In genomic region chr22:33807465-33807864, GRCh38 we compare ENCODE assay signal across 27 cellular contexts.
DNase-seq lines count a peak whose midpoint lies in the region; ATAC-seq and TF ChIP-seq lines count a peak whose summit lies in the region.
"Had no signal": no experiment of that assay in that cellular context is flagged by ENCODE, and none has a peak within 500 bp of the region (broad histone marks: within the 10 kb centered on the region; RNA-seq: fewer than 3 reads in every experiment).

No MANE protein-coding gene starts in this region.

- H3K27ac Mint-ChIP-seq in HFFc6: peak overlapping the region; percentile 55; the same call in 1 of the 2 replicates
- H3K27ac Mint-ChIP-seq: activated naive CD4-positive, alpha-beta T cell treated with anti-CD3 and anti-CD28 coated beads, Interleukin-2, amount 50 U/mL, for 72 hours; dendritic cell treated with granulocyte-macrophage colony-stimulating factor and Interleukin-4, amounts not matched to agents 40 ng/mL and 50 ng/mL, for 4 days; neural progenitor cell; stimulated activated naive CD8-positive, alpha-beta T cell treated with anti-CD3 and anti-CD28 coated beads, Interleukin-15, amount 100 ng/mL, for 72 hours had no signal

- peaks cover 34% of the 10 kb centered on the region for H3K4me1 Mint-ChIP-seq in HFFc6 (ENCODE audit: low read depth)
- H3K4me1 Mint-ChIP-seq in activated T-cell treated with anti-CD3 and anti-CD28 coated beads, Interleukin-2, amount 50 U/mL, for 4 hours (ENCODE audit: low read depth): no peaks in the 10 kb centered on the region
- H3K4me1 Mint-ChIP-seq: stimulated activated naive CD8-positive, alpha-beta T cell treated with anti-CD3 and anti-CD28 coated beads, Interleukin-15, amount 100 ng/mL, for 72 hours had no signal

- H3K36me3 Mint-ChIP-seq in HFFc6 (ENCODE audit: low read depth): no peaks in the 10 kb centered on the region
- H3K36me3 Mint-ChIP-seq in activated T-cell treated with anti-CD3 and anti-CD28 coated beads, Interleukin-2, amount 50 U/mL, for 4 hours (ENCODE audit: insufficient read depth): no peaks in the 10 kb centered on the region

- no peaks in the 10 kb centered on the region for H3K9me3 ChIP-seq in uterus
- no peaks in the 10 kb centered on the region for H3K9me3 ChIP-seq in thyroid gland
- H3K9me3 ChIP-seq: gastroesophageal sphincter, SJCRH30 had no signal

- 92% methylated on average over 4 of the region's 4 CpGs for WGBS in thyroid gland, 2 donors

- no peaks in the 10 kb centered on the region for H3K36me3 ChIP-seq in brain microvascular endothelial cell (replicated peaks)
- no peaks in the 10 kb centered on the region for H3K36me3 ChIP-seq in uterus
- no peaks in the 10 kb centered on the region for H3K36me3 ChIP-seq in thyroid gland
- H3K36me3 ChIP-seq: gastroesophageal sphincter, neural progenitor cell, SJCRH30, WERI-Rb-1 had no signal

- H3K4me1 ChIP-seq in uterus (peaks cover 5 to 10% of the 10 kb centered on the region in 2 donors), thyroid gland (no peaks in the 10 kb centered on the region)

- H3K27ac ChIP-seq in brain microvascular endothelial cell (no peak overlapping the region), uterus (peak overlapping the region; percentile 35 to 48), thyroid gland (no peak overlapping the region)
- H3K27ac ChIP-seq: gastroesophageal sphincter, neural progenitor cell, SJCRH30, WERI-Rb-1 had no signal

- intact Hi-C loops in uterus (cut with DNase I; ENCODE audit: low total_unique reads): no loop called here
- intact Hi-C loops in thyroid gland (cut with DNase I): no loop called here

- no peak for ATAC-seq in GM21528 (IDR thresholded peaks at IDR 0.05; ENCODE audit: low FRiP score, unreplicated experiment)
- no peak for ATAC-seq in activated T-cell treated with anti-CD3 and anti-CD28 coated beads, Interleukin-2, amount 50 U/mL, for 4 hours
- ATAC-seq: activated naive CD4-positive, alpha-beta T cell treated with anti-CD3 and anti-CD28 coated beads, Interleukin-2, amount 50 U/mL, for 72 hours; gastroesophageal sphincter; stimulated activated naive CD8-positive, alpha-beta T cell treated with anti-CD3 and anti-CD28 coated beads, Interleukin-15, amount 100 ng/mL, for 72 hours had no signal

- H3K9me3 Mint-ChIP-seq in HFFc6: peaks cover 57% of the 10 kb centered on the region
- H3K9me3 Mint-ChIP-seq in activated T-cell treated with anti-CD3 and anti-CD28 coated beads, Interleukin-2, amount 50 U/mL, for 4 hours: peaks cover 13% of the 10 kb centered on the region

- DNase-seq in HFFc6: peak; percentile 5
- DNase-seq in brain microvascular endothelial cell: peak; percentile 25
- peak; percentile 33 for DNase-seq in fibroblast of villous mesenchyme (ENCODE audit: low read depth)
- no peak for DNase-seq in uterus
- no peak for DNase-seq in activated T-cell treated with anti-CD3 and anti-CD28 coated beads, Interleukin-2, amount 50 U/mL, for 4 hours
- no peak for DNase-seq in thyroid gland
- DNase-seq: activated CD4-positive, alpha-beta T cell treated with anti-CD3 and anti-CD28 coated beads for 48 hours; activated CD8-positive, alpha-beta memory T cell treated with anti-CD3 and anti-CD28 coated beads for 24 hours; activated T-cell treated with anti-CD3 and anti-CD28 coated beads for 4 hours; aorta; caudate nucleus; DND-41; hippocampal formation; NCI-H1092 treated with DMSO at 0.1 percent for 48 hours; NCI-H187; NCI-H2171; NCI-H510A treated with DMSO at 0.1 percent for 48 hours; SJCRH30; stimulated activated CD8-positive, alpha-beta memory T cell treated with anti-CD3 and anti-CD28 coated beads, Interleukin-4, amount 100 ng/mL, for 48 hours; stimulated activated naive CD8-positive, alpha-beta T cell treated with anti-CD3 and anti-CD28 coated beads, Interleukin-15, amount 100 ng/mL, for 72 hours; T1000; WERI-Rb-1 had no signal

- in situ Hi-C loops in brain microvascular endothelial cell (cut with HindIII; ENCODE audit: low pct_ligation_motif_present, low sequenced_read_pairs): no loop called here

- H3K4me3 ChIP-seq in brain microvascular endothelial cell (ENCODE audit: low read depth, low read length) (no peak overlapping the region), fibroblast of villous mesenchyme (ENCODE audit: low read depth, low read length) (no peak overlapping the region), uterus (no peak overlapping the region), thyroid gland (replicated peaks in 1 of 3) (no peak overlapping the region)
- H3K4me3 ChIP-seq: gastroesophageal sphincter, neural progenitor cell, SJCRH30 had no signal

- TF ChIP-seq CTCF in HFFc6 (IDR thresholded peaks at IDR 0.05): no peak
- TF ChIP-seq CTCF in brain microvascular endothelial cell (IDR thresholded peaks at IDR 0.05; ENCODE audit: low read depth, low read length, missing control alignments): no peak
- no peak for TF ChIP-seq CTCF in fibroblast of villous mesenchyme (IDR thresholded peaks at IDR 0.05; ENCODE audit: insufficient read depth, low read depth, low read length)
- no peak for TF ChIP-seq CTCF in uterus (IDR thresholded peaks at IDR 0.05)
- no peak for TF ChIP-seq CTCF in thyroid gland (IDR thresholded peaks at IDR 0.05)

- H3K27me3 ChIP-seq in brain microvascular endothelial cell (replicated peaks) (no peaks in the 10 kb centered on the region), uterus (no peaks in the 10 kb centered on the region), thyroid gland (no peaks in the 10 kb centered on the region)
- H3K27me3 ChIP-seq: gastroesophageal sphincter, neural progenitor cell, SJCRH30 had no signal

- no peak overlapping the region for H3K4me3 Mint-ChIP-seq in HFFc6
- H3K4me3 Mint-ChIP-seq in activated T-cell treated with anti-CD3 and anti-CD28 coated beads, Interleukin-2, amount 50 U/mL, for 4 hours: no peak overlapping the region
- H3K4me3 Mint-ChIP-seq: dendritic cell treated with granulocyte-macrophage colony-stimulating factor and Interleukin-4, amounts not matched to agents 40 ng/mL and 50 ng/mL, for 4 days; neural progenitor cell; stimulated activated naive CD8-positive, alpha-beta T cell treated with anti-CD3 and anti-CD28 coated beads, Interleukin-15, amount 100 ng/mL, for 72 hours had no signal

- H3K27me3 Mint-ChIP-seq in HFFc6 (ENCODE audit: insufficient read depth): no peaks in the 10 kb centered on the region
- H3K27me3 Mint-ChIP-seq in activated T-cell treated with anti-CD3 and anti-CD28 coated beads, Interleukin-2, amount 50 U/mL, for 4 hours (ENCODE audit: low read depth): no peaks in the 10 kb centered on the region
- H3K27me3 Mint-ChIP-seq: dendritic cell treated with granulocyte-macrophage colony-stimulating factor and Interleukin-4, amounts not matched to agents 40 ng/mL and 50 ng/mL, for 4 days; stimulated activated naive CD8-positive, alpha-beta T cell treated with anti-CD3 and anti-CD28 coated beads, Interleukin-15, amount 100 ng/mL, for 72 hours had no signal

- TF ChIP-seq POLR2A in uterus (IDR thresholded peaks at IDR 0.05) (no peak), thyroid gland (IDR thresholded peaks at IDR 0.05) (no peak)

Comparison
In these comparisons a context has a peak if more than half of its experiments do, and no peak if none do; other contexts are left out.
1. DNase-seq: peak in HFFc6 (single experiment), brain microvascular endothelial cell (single experiment) and fibroblast of villous mesenchyme (single experiment); none in uterus (0 of 2), activated T-cell treated with anti-CD3 and anti-CD28 coated beads, Interleukin-2, amount 50 U/mL, for 4 hours (single experiment) and thyroid gland (0 of 2).
2. H3K27ac ChIP-seq: peak in uterus (2 of 2); none in brain microvascular endothelial cell (single experiment) and thyroid gland (0 of 3).